Comparison of ENCODE assay signal across 1 cellular context in genomic region chr20:46690219-46691111, GRCh38.
TF ChIP-seq lines count a peak whose summit lies in the region.

No MANE protein-coding gene starts in this region.

TF ChIP-seq in GM23338, 12 proteins besides CTCF, POLR2A, EP300 and RAD21:
- no peak for TF ChIP-seq ZNF462 (CRISPR knock-in tag; IDR thresholded peaks at IDR 0.05)
- no peak for TF ChIP-seq EZH2 (IDR thresholded peaks at IDR 0.05; ENCODE audit: low read depth, unreplicated experiment)
- no peak for TF ChIP-seq CREB1 (CRISPR knock-in tag; IDR thresholded peaks at IDR 0.05; ENCODE audit: low read depth)
- no peak for TF ChIP-seq STAT1 (IDR thresholded peaks at IDR 0.05; ENCODE audit: unreplicated experiment)
- TF ChIP-seq JUNB (IDR thresholded peaks at IDR 0.05; ENCODE audit: unreplicated experiment): no peak
- TF ChIP-seq ZNF114 (CRISPR knock-in tag; IDR thresholded peaks at IDR 0.05): no peak
- TF ChIP-seq, protein P1, sequence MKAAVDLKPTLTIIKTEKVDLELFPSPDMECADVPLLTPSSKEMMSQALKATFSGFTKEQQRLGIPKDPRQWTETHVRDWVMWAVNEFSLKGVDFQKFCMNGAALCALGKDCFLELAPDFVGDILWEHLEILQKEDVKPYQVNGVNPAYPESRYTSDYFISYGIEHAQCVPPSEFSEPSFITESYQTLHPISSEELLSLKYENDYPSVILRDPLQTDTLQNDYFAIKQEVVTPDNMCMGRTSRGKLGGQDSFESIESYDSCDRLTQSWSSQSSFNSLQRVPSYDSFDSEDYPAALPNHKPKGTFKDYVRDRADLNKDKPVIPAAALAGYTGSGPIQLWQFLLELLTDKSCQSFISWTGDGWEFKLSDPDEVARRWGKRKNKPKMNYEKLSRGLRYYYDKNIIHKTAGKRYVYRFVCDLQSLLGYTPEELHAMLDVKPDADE (IDR thresholded peaks at IDR 0.05): no peak
- no peak for TF ChIP-seq EZH2phosphoT487 (IDR thresholded peaks at IDR 0.05; ENCODE audit: unreplicated experiment)
- TF ChIP-seq POLR2AphosphoS5 (IDR thresholded peaks at IDR 0.05; ENCODE audit: low read depth): no peak
- TF ChIP-seq NANOG (IDR thresholded peaks at IDR 0.05; ENCODE audit: borderline replicate concordance): no peak
TF ChIP-seq in GM23338: peak in this region for 0.
